ENCODE assay signal across 21 cellular contexts in the genomic region with DNA sequence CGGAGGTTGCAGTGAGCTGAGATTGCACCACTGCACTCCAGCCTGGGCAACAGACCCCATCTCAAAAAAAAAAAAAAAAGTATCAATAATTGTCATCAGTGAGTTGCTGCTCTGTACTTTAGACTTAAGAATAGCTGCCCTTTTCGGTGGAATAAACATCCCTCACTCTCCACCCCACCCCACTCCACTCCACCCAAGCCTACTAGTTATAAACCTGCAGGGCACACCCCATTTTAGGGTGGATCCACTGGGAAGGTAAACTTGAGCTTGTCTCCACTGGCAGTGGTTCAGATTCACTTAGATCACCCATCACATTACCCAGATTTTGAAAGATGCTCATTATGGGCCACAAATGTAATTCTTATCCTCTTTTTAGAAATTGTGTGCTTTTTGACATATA.
A peak's percentile ranks its signal among the peaks of the same experiment; 100 is the strongest.
DNase-seq lines count a peak whose midpoint lies in the region; ATAC-seq, FAIRE-seq and TF ChIP-seq lines count a peak whose summit lies in the region.
"Had no signal": no experiment of that assay in that cellular context is flagged by ENCODE, and none has a peak within 500 bp of the region (broad histone marks: within the 10 kb centered on the region; RNA-seq: fewer than 3 reads in every experiment).

No MANE protein-coding gene starts in this region.

- no peaks in the 10 kb centered on the region for H3K27me3 ChIP-seq in colonic mucosa
- H3K27me3 ChIP-seq in muscle layer of duodenum (ENCODE audit: low read depth, low read length) = no peaks in the 10 kb centered on the region
- H3K27me3 ChIP-seq in upper lobe of right lung = no peaks in the 10 kb centered on the region
- H3K27me3 ChIP-seq: pancreas, SJSA1, stomach had no signal

- intact Hi-C loops in colonic mucosa (cut with DNase I) = no loop called here
- intact Hi-C loops in upper lobe of right lung (cut with DNase I) = no loop called here

- no peak for FAIRE-seq in urothelium cell line (lab: Jason Lieb, UNC)
- FAIRE-seq: endometrium, pancreas had no signal

- TF ChIP-seq CTCF in colonic mucosa (IDR thresholded peaks at IDR 0.05) (no peak), upper lobe of right lung (IDR thresholded peaks at IDR 0.05) (no peak)

- H3K27ac ChIP-seq in colonic mucosa (no peak overlapping the region), muscle layer of duodenum (ENCODE audit: low read length) (peak overlapping the region; percentile 7), upper lobe of right lung (peak overlapping the region; percentile 59)
- H3K27ac ChIP-seq: 22Rv1, C4-2B, pancreas, SJSA1 had no signal

- peaks cover 5% of the 10 kb centered on the region for H3K36me3 ChIP-seq in colonic mucosa
- H3K36me3 ChIP-seq in muscle layer of duodenum (ENCODE audit: control insufficient read depth in 1 of 2, insufficient read depth in 2 of 2, low read length in 2 of 2) = peaks cover 18 to 22% of the 10 kb centered on the region in 2 donors
- H3K36me3 ChIP-seq in upper lobe of right lung = peaks cover 29% of the 10 kb centered on the region

- H3K9ac ChIP-seq in colonic mucosa (ENCODE audit: low read depth in 2 of 2, low read length in 2 of 2) = no peak overlapping the region

- H3K9me3 ChIP-seq in colonic mucosa = no peaks in the 10 kb centered on the region
- no peaks in the 10 kb centered on the region for H3K9me3 ChIP-seq in muscle layer of duodenum (ENCODE audit: control insufficient read depth in 1 of 2, low read length in 2 of 2)
- no peaks in the 10 kb centered on the region for H3K9me3 ChIP-seq in upper lobe of right lung
- H3K9me3 ChIP-seq: pancreas, SJSA1, stomach had no signal

- peak; percentile 4 for DNase-seq in NCI-H345 (lab: John Stamatoyannopoulos, UW)
- DNase-seq in NCI-H345 treated with DMSO at 0.1 percent for 48 hours (lab: John Stamatoyannopoulos, UW; ENCODE audit: unreplicated experiment) = no peak
- DNase-seq in colonic mucosa = peak; percentile 78
- DNase-seq in upper lobe of right lung = no peak
- no peak for DNase-seq in urothelium cell line (ENCODE audit: low spot score)
- DNase-seq: activated CD4-positive, alpha-beta T cell treated with anti-CD3 and anti-CD28 coated beads, Interleukin-2, amount 50 U/mL, for 1 hour; activated T-cell treated with anti-CD3 and anti-CD28 coated beads, Interleukin-2, amount 50 U/mL, for 72 hours; DND-41; glutamatergic neuron; KG1; NCI-H1417; NCI-H2171 treated with DMSO at 0.1 percent for 48 hours; pancreas; stomach had no signal

- peaks cover 13% of the 10 kb centered on the region for H3K4me1 ChIP-seq in colonic mucosa
- peaks cover 3 to 19% of the 10 kb centered on the region in 2 donors for H3K4me1 ChIP-seq in muscle layer of duodenum (ENCODE audit: control insufficient read depth in 1 of 2, insufficient read depth in 2 of 2, low read length in 2 of 2)
- H3K4me1 ChIP-seq in upper lobe of right lung = peaks cover 48% of the 10 kb centered on the region

- no peak overlapping the region for H3K4me3 ChIP-seq in colonic mucosa
- no peak overlapping the region for H3K4me3 ChIP-seq in muscle layer of duodenum (ENCODE audit: low read depth in 1 of 2, low read length in 2 of 2)
- H3K4me3 ChIP-seq in upper lobe of right lung = no peak overlapping the region
- H3K4me3 ChIP-seq: pancreas, SJSA1, stomach had no signal

- ATAC-seq in upper lobe of right lung (no peak), HG02623 (IDR thresholded peaks at IDR 0.05; ENCODE audit: unreplicated experiment) (no peak), GM21360 (IDR thresholded peaks at IDR 0.05; ENCODE audit: unreplicated experiment) (no peak)
- ATAC-seq: activated T-cell treated with anti-CD3 and anti-CD28 coated beads, Interleukin-2, amount 50 U/mL, for 72 hours had no signal

Comparison
In these comparisons a context has a peak if more than half of its experiments do, and no peak if none do; other contexts are left out.
1. DNase-seq: peak in NCI-H345 (single experiment) and colonic mucosa (single experiment); none in NCI-H345 treated with DMSO at 0.1 percent for 48 hours (single experiment), upper lobe of right lung (single experiment) and urothelium cell line (single experiment).